Comparison of ENCODE assay signal across 1 cellular context in the genomic region with DNA sequence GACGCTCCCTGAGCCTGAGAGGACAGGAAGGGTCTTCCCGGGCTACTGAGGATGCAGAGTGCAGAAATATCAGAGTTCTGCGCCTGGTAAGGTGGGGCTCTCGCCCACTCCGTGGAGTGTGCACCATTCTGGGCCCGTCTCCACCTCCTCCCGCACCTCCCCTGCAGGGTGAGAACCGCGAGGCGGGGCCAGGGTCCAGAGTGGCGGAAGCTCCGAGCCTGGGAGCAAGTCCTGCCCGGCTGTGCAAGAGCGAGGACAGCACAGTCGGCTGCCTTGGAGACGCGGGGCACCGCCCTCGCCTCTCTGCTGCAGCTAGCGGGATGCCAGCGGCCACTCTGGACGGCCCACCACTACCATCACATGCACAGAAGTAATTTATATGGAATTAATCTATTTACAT.
TF ChIP-seq lines count a peak whose summit lies in the region.

No MANE protein-coding gene starts in this region.

TF ChIP-seq in WTC11, 78 proteins besides CTCF, POLR2A, EP300 and RAD21 (continued from another document):
- TF ChIP-seq JUN (CRISPR knock-in tag; IDR thresholded peaks at IDR 0.05) (no peak), CBFB (CRISPR knock-in tag; IDR thresholded peaks at IDR 0.05; ENCODE audit: low read depth) (no peak), TCF7 (CRISPR knock-in tag; IDR thresholded peaks at IDR 0.05; ENCODE audit: low read depth) (no peak), OVOL2 (CRISPR knock-in tag; IDR thresholded peaks at IDR 0.05; ENCODE audit: borderline replicate concordance) (no peak), STAT6 (CRISPR knock-in tag; conservative IDR thresholded peaks at IDR 0.05; ENCODE audit: low read depth) (no peak), GTF2I (CRISPR knock-in tag; conservative IDR thresholded peaks at IDR 0.05) (no peak)
